8 cellular contexts compared by ENCODE assay signal in genomic region chr5:142011572-142012185, GRCh38. TPM values are rescaled to one million over a fixed set of nuclear protein-coding genes. Genes with fewer than 3 reads are reported as not detected.
DNase-seq lines count a peak whose midpoint lies in the region; ATAC-seq and TF ChIP-seq lines count a peak whose summit lies in the region.

No MANE protein-coding gene starts in this region.

- no peak for TF ChIP-seq POLR2A in vagina (IDR thresholded peaks at IDR 0.05)

- H3K27me3 ChIP-seq in mucosa of stomach (ENCODE audit: control insufficient read depth, insufficient read depth, low read length) (no peaks in the 10 kb centered on the region), vagina (no peaks in the 10 kb centered on the region)

- H3K27ac Mint-ChIP-seq in central memory CD8-positive, alpha-beta T cell (ENCODE audit: low read depth) = peak overlapping the region; percentile 22

- TF ChIP-seq CTCF in vagina (IDR thresholded peaks at IDR 0.05) = no peak

- no peaks in the 10 kb centered on the region for H3K9me3 Mint-ChIP-seq in central memory CD8-positive, alpha-beta T cell

- H3K27ac ChIP-seq in vagina = peak overlapping the region; percentile 95

- DNase-seq in stimulated activated CD4-positive, alpha-beta T cell treated with anti-CD3 and anti-CD28 coated beads, Interleukin-1b, Interleukin-23, amount 100 ng/mL, for 48 hours = peak; percentile 30
- DNase-seq in stimulated activated CD4-positive, alpha-beta T cell treated with anti-CD3 and anti-CD28 coated beads, Interleukin-2, amount 100 ng/mL, for 48 hours = no peak
- no peak for DNase-seq in central memory CD8-positive, alpha-beta T cell (ENCODE audit: low spot score in 2 of 2)
- no peak for DNase-seq in vagina (ENCODE audit: extremely low spot score in 2 of 2)
- DNase-seq in cortex of kidney (lab: John Stamatoyannopoulos, UW) = no peak
- DNase-seq in effector CD8-positive, alpha-beta T cell (lab: John Stamatoyannopoulos, UW) = no peak

- peak overlapping the region; percentile 93 for H3K9ac ChIP-seq in mucosa of stomach (ENCODE audit: low read length)

- H3K9me3 ChIP-seq in mucosa of stomach (ENCODE audit: control insufficient read depth, low read length) (no peaks in the 10 kb centered on the region), vagina (no peaks in the 10 kb centered on the region)

- H3K4me3 Mint-ChIP-seq in central memory CD8-positive, alpha-beta T cell = peak overlapping the region; percentile 77

- peaks cover 51% of the 10 kb centered on the region for H3K4me1 Mint-ChIP-seq in central memory CD8-positive, alpha-beta T cell

- intact Hi-C loops in vagina (cut with DNase I) = no loop called here

- peaks cover 14% of the 10 kb centered on the region for H3K4me1 ChIP-seq in mucosa of stomach (ENCODE audit: control insufficient read depth, insufficient read depth, low read length)
- peaks cover 26% of the 10 kb centered on the region for H3K4me1 ChIP-seq in vagina

- H3K36me3 Mint-ChIP-seq in central memory CD8-positive, alpha-beta T cell (ENCODE audit: insufficient read depth) = peaks cover 14% of the 10 kb centered on the region

- H3K36me3 ChIP-seq in mucosa of stomach (ENCODE audit: control insufficient read depth, insufficient read depth, low read length) (no peaks in the 10 kb centered on the region), vagina (no peaks in the 10 kb centered on the region)

- no peaks in the 10 kb centered on the region for H3K27me3 Mint-ChIP-seq in central memory CD8-positive, alpha-beta T cell

- H3K4me3 ChIP-seq in mucosa of stomach (ENCODE audit: low read length) (no peak overlapping the region), vagina (peak overlapping the region; percentile 62 to 81)

- no peak for ATAC-seq in central memory CD8-positive, alpha-beta T cell (replicated peaks; ENCODE audit: extremely low read depth, poor library complexity, severe bottlenecking)
- no peak for ATAC-seq in GM18868 (IDR thresholded peaks at IDR 0.05; ENCODE audit: unreplicated experiment)

RNA-seq across cellular contexts. Expression of gene GNPDA1, which starts 1.1 kb away (rescaled TPM):
- 25.3 TPM for total RNA-seq in vagina

RNA-seq across cellular contexts. Expression of gene RNF14, which starts 42.8 kb away (rescaled TPM):
- 37.8 TPM for total RNA-seq in vagina

RNA-seq across cellular contexts. Expression of gene PCDH12, which starts 53.7 kb away (rescaled TPM):
- total RNA-seq in vagina = 3.2 TPM
